ENCODE assay signal across 27 cellular contexts in the genomic region with DNA sequence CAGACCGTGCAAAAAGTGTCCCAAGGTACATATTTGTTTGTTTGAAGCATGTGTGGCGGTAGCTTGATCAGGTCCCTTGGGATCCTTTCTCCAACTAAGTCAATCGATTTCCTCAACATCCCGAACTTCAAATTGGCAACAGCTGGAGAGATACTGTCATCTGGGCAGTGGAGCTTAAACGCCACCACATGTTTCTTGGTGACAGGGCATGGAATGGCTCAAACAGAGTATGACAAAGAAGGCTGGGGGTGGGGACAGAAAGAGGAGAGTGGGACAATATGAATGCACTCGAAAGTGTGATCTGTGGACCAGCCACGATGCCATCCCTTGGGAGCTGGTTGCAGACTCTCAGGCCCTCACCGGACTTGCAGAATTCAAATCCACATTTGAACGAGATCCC.
"Had no signal": no experiment of that assay in that cellular context is flagged by ENCODE, and none has a peak within 500 bp of the region (broad histone marks: within the 10 kb centered on the region; RNA-seq: fewer than 3 reads in every experiment).

No MANE protein-coding gene starts in this region.

- H3K27me3 ChIP-seq: body of pancreas, cardiac muscle cell, gastroesophageal sphincter, neutrophil, upper lobe of right lung had no signal

- H3K36me3 ChIP-seq: cardiac muscle cell, neutrophil, upper lobe of right lung had no signal

- H3K9me3 ChIP-seq: body of pancreas, gastroesophageal sphincter, mucosa of descending colon, neutrophil, upper lobe of right lung had no signal

- H3K4me1 ChIP-seq: upper lobe of right lung had no signal

- DNase-seq: activated CD4-positive, alpha-beta T cell treated with anti-CD3 and anti-CD28 coated beads for 36 hours; activated CD4-positive, CD25-positive, alpha-beta regulatory T cell; activated CD8-positive, alpha-beta memory T cell treated with anti-CD3 and anti-CD28 coated beads, Interleukin-2, amount 10 ng/mL, durations not matched to agents 7 days and 5 days; activated CD8-positive, alpha-beta T cell treated with anti-CD3 and anti-CD28 coated beads, Interleukin-2, amount 10 ng/mL, durations not matched to agents 7 days and 5 days; activated naive CD4-positive, alpha-beta T cell treated with Interleukin-2 at 50 U/mL for 16 hours; activated T-cell treated with anti-CD3 and anti-CD28 coated beads, Interleukin-2, amount 50 U/mL, for 72 hours; anterior cingulate cortex; body of pancreas; dorsolateral prefrontal cortex; effector memory CD8-positive, alpha-beta T cell; erythroblast; head of caudate nucleus; hippocampal formation; left cardiac atrium; left ventricle myocardium superior; mucosa of descending colon; stimulated activated CD4-positive, alpha-beta T cell treated with anti-CD3 and anti-CD28 coated beads, Interleukin-12 subunit alpha, Interleukin-12 subunit beta, amount 100 ng/mL, for 4 hours; stimulated activated CD4-positive, alpha-beta T cell treated with anti-CD3 and anti-CD28 coated beads, Interleukin-4, amount 100 ng/mL, for 1 hour; upper lobe of right lung had no signal

- H3K4me3 Mint-ChIP-seq: activated CD4-positive, alpha-beta T cell treated with anti-CD3 and anti-CD28 coated beads for 36 hours; activated CD8-positive, alpha-beta memory T cell treated with anti-CD3 and anti-CD28 coated beads, Interleukin-2, amount 10 ng/mL, durations not matched to agents 7 days and 5 days; activated CD8-positive, alpha-beta T cell treated with anti-CD3 and anti-CD28 coated beads, Interleukin-2, amount 10 ng/mL, durations not matched to agents 7 days and 5 days; activated naive CD8-positive, alpha-beta T cell; activated T-cell treated with anti-CD3 and anti-CD28 coated beads, Interleukin-2, amount 50 U/mL, for 72 hours; effector memory CD8-positive, alpha-beta T cell; natural killer cell treated with Interleukin-12 subunit alpha and Interleukin-12 subunit beta and Interleukin-15 and Interleukin-18, amount 100 ng/mL, for 72 hours; stimulated activated naive CD8-positive, alpha-beta T cell treated with anti-CD3 and anti-CD28 coated beads, Interleukin-15, Interleukin-2, amounts not matched to agents 100 ng/mL and 50 ng/mL, for 24 hours had no signal

- H3K36me3 Mint-ChIP-seq: activated CD8-positive, alpha-beta memory T cell treated with anti-CD3 and anti-CD28 coated beads, Interleukin-2, amount 10 ng/mL, durations not matched to agents 7 days and 5 days; activated naive CD8-positive, alpha-beta T cell; natural killer cell treated with Interleukin-12 subunit alpha and Interleukin-12 subunit beta and Interleukin-15 and Interleukin-18, amount 100 ng/mL, for 72 hours had no signal

- H3K4me3 ChIP-seq: body of pancreas, cardiac muscle cell, coronary artery, dorsolateral prefrontal cortex, gastroesophageal sphincter, mucosa of descending colon, skin epidermis, upper lobe of right lung had no signal

- H3K27ac ChIP-seq: body of pancreas, cardiac muscle cell, coronary artery, neutrophil, skin epidermis, upper lobe of right lung had no signal

- H3K27me3 Mint-ChIP-seq: stimulated activated naive CD8-positive, alpha-beta T cell treated with anti-CD3 and anti-CD28 coated beads, Interleukin-15, Interleukin-2, amounts not matched to agents 100 ng/mL and 50 ng/mL, for 24 hours had no signal

- H3K27ac Mint-ChIP-seq: activated CD4-positive, alpha-beta T cell treated with anti-CD3 and anti-CD28 coated beads for 36 hours; activated CD8-positive, alpha-beta memory T cell treated with anti-CD3 and anti-CD28 coated beads, Interleukin-2, amount 10 ng/mL, durations not matched to agents 7 days and 5 days; activated CD8-positive, alpha-beta T cell treated with anti-CD3 and anti-CD28 coated beads, Interleukin-2, amount 10 ng/mL, durations not matched to agents 7 days and 5 days; activated naive CD8-positive, alpha-beta T cell; activated T-cell treated with anti-CD3 and anti-CD28 coated beads, Interleukin-2, amount 50 U/mL, for 72 hours; effector memory CD8-positive, alpha-beta T cell; natural killer cell treated with Interleukin-12 subunit alpha and Interleukin-12 subunit beta and Interleukin-15 and Interleukin-18, amount 100 ng/mL, for 72 hours; stimulated activated naive CD8-positive, alpha-beta T cell treated with anti-CD3 and anti-CD28 coated beads, Interleukin-15, Interleukin-2, amounts not matched to agents 100 ng/mL and 50 ng/mL, for 24 hours had no signal

- H3K9me3 Mint-ChIP-seq: effector memory CD8-positive, alpha-beta T cell; natural killer cell treated with Interleukin-12 subunit alpha and Interleukin-12 subunit beta and Interleukin-15 and Interleukin-18, amount 100 ng/mL, for 72 hours had no signal

- H3K4me1 Mint-ChIP-seq: activated CD4-positive, alpha-beta T cell treated with anti-CD3 and anti-CD28 coated beads for 36 hours; activated CD8-positive, alpha-beta memory T cell treated with anti-CD3 and anti-CD28 coated beads, Interleukin-2, amount 10 ng/mL, durations not matched to agents 7 days and 5 days had no signal
